In genomic region chr6:144195671-144196070, GRCh38 we compare ENCODE assay signal across 17 cellular contexts.
A peak's percentile ranks its signal among the peaks of the same experiment; 100 is the strongest.
DNase-seq lines count a peak whose midpoint lies in the region; ATAC-seq lines count a peak whose summit lies in the region.
"Had no signal": no experiment of that assay in that cellular context is flagged by ENCODE, and none has a peak within 500 bp of the region (broad histone marks: within the 10 kb centered on the region; RNA-seq: fewer than 3 reads in every experiment).

No MANE protein-coding gene starts in this region.

- peak; percentile 49 for DNase-seq in AG08396 (ENCODE audit: low spot score)
- DNase-seq in HS-27A (ENCODE audit: low read depth): peak; percentile 45
- peak; percentile 81 for DNase-seq in astrocyte of the hippocampus (ENCODE audit: low read depth, low spot score)
- DNase-seq in kidney glomerular epithelial cell (lab: John Stamatoyannopoulos, UW): peak; percentile 52
- no peak for DNase-seq in RKO (ENCODE audit: low spot score)
- DNase-seq in T-helper 2 cell: no peak
- DNase-seq: activated CD4-positive, CD25-positive, alpha-beta regulatory T cell; activated gamma-delta T cell; body of pancreas; foreskin melanocyte; GOT3; NCI-H1417; NCI-H345; right cardiac atrium had no signal

- ATAC-seq in HG03520 (IDR thresholded peaks at IDR 0.05; ENCODE audit: unreplicated experiment) (no peak), GM18909 (IDR thresholded peaks at IDR 0.05; ENCODE audit: poor library complexity, unreplicated experiment) (no peak)
- ATAC-seq: body of pancreas, K562, right cardiac atrium had no signal

Comparison
In these comparisons a context has a peak if more than half of its experiments do, and no peak if none do; other contexts are left out.
1. DNase-seq: peak in AG08396 (single experiment), HS-27A (single experiment), astrocyte of the hippocampus (single experiment) and kidney glomerular epithelial cell (single experiment); none in RKO (single experiment) and T-helper 2 cell (0 of 5).